Comparison of ENCODE assay signal across 9 cellular contexts in the genomic region with DNA sequence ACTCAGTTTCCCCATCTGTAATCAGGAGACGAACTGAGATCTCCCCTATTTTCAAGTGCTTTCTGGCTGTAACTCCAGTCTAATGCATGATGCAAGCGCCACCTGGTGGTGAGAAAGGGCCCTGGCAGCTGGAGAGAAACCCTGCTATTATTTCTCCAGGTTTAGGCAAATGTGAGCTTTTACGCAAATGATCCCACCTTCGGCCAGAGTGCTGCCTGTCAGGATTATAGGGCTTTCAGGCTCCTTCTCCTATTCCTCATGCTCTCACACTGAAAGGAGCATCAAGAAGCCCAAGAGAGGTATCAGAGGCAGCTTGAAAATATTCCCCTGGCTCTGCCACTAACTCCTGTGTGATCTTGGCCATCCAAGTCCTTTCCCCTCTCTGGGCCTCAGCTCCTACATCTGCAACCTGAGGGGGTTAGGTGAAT.
DNase-seq lines count a peak whose midpoint lies in the region; ATAC-seq and TF ChIP-seq lines count a peak whose summit lies in the region.
"Had no signal": no experiment of that assay in that cellular context is flagged by ENCODE, and none has a peak within 500 bp of the region (broad histone marks: within the 10 kb centered on the region; RNA-seq: fewer than 3 reads in every experiment).

No MANE protein-coding gene starts in this region.

- no peaks in the 10 kb centered on the region for H3K4me1 ChIP-seq in liver (ENCODE audit: control insufficient read depth in 4 of 4, insufficient read depth in 4 of 4, low read length in 3 of 4)

- ATAC-seq in activated CD4-positive, CD25-positive, alpha-beta regulatory T cell treated with anti-CD3 and anti-CD28 coated beads, Interleukin-2, amount 50 U/mL, for 24 hours, result no peak

- no peaks in the 10 kb centered on the region for H3K36me3 ChIP-seq in liver (ENCODE audit: control insufficient read depth in 4 of 4, insufficient read depth in 3 of 4, low read depth in 1 of 4, low read length in 3 of 4)

- TF ChIP-seq CTCF in choroid plexus epithelial cell (conservative IDR thresholded peaks at IDR 0.05; ENCODE audit: low read depth, low read length) (peak; percentile 99), liver (IDR thresholded peaks at IDR 0.05; ENCODE audit: low read depth, low read length, missing input control) (peak; percentile 95)

- no peak overlapping the region for H3K27ac ChIP-seq in liver (ENCODE audit: low read depth in 1 of 2, low read length in 2 of 2)
- H3K27ac ChIP-seq: skin epidermis had no signal

- H3K27me3 ChIP-seq in liver (ENCODE audit: control insufficient read depth in 4 of 4, insufficient read depth in 4 of 4, low read length in 3 of 4), result no peaks in the 10 kb centered on the region

- peak; percentile 21 to 50 (median 37) for DNase-seq in activated CD4-positive, CD25-positive, alpha-beta regulatory T cell (lab: John Stamatoyannopoulos, UW)
- DNase-seq in NCI-H2171 treated with DMSO at 0.1 percent for 48 hours (lab: John Stamatoyannopoulos, UW) (peak; percentile 82), choroid plexus epithelial cell (ENCODE audit: low read depth) (peak; percentile 79), GF-D8 (lab: John Stamatoyannopoulos, UW) (no peak)
- peak; percentile 59 to 61 for DNase-seq in activated CD4-positive, alpha-beta T cell treated with anti-CD3 and anti-CD28 coated beads for 4 hours
- DNase-seq in stimulated activated CD4-positive, alpha-beta T cell treated with anti-CD3 and anti-CD28 coated beads, Interleukin-4, amount 100 ng/mL, for 48 hours (ENCODE audit: low read depth in 2 of 2), result peak; percentile 52 to 71

- H3K4me3 ChIP-seq in choroid plexus epithelial cell (ENCODE audit: low read depth, low read length), result no peak overlapping the region
- H3K4me3 ChIP-seq in liver (ENCODE audit: low read depth in 1 of 3, low read length in 3 of 3), result no peak overlapping the region
- H3K4me3 ChIP-seq: skin epidermis had no signal

- H3K9me3 ChIP-seq in liver (ENCODE audit: control insufficient read depth in 4 of 4, low read length in 3 of 4), result no peaks in the 10 kb centered on the region

- H3K9ac ChIP-seq in liver (ENCODE audit: low read depth in 1 of 2, low read length in 2 of 2), result no peak overlapping the region

- WGBS in liver, result 4% methylated on average over 4 of the region's 4 CpGs

- TF ChIP-seq RAD21 in liver (IDR thresholded peaks at IDR 0.05), result peak; percentile 95 to 97

TF ChIP-seq in liver, 16 proteins besides CTCF, POLR2A, EP300 and RAD21:
- no peak for TF ChIP-seq YY1 (IDR thresholded peaks at IDR 0.05)
- TF ChIP-seq, protein P1, sequence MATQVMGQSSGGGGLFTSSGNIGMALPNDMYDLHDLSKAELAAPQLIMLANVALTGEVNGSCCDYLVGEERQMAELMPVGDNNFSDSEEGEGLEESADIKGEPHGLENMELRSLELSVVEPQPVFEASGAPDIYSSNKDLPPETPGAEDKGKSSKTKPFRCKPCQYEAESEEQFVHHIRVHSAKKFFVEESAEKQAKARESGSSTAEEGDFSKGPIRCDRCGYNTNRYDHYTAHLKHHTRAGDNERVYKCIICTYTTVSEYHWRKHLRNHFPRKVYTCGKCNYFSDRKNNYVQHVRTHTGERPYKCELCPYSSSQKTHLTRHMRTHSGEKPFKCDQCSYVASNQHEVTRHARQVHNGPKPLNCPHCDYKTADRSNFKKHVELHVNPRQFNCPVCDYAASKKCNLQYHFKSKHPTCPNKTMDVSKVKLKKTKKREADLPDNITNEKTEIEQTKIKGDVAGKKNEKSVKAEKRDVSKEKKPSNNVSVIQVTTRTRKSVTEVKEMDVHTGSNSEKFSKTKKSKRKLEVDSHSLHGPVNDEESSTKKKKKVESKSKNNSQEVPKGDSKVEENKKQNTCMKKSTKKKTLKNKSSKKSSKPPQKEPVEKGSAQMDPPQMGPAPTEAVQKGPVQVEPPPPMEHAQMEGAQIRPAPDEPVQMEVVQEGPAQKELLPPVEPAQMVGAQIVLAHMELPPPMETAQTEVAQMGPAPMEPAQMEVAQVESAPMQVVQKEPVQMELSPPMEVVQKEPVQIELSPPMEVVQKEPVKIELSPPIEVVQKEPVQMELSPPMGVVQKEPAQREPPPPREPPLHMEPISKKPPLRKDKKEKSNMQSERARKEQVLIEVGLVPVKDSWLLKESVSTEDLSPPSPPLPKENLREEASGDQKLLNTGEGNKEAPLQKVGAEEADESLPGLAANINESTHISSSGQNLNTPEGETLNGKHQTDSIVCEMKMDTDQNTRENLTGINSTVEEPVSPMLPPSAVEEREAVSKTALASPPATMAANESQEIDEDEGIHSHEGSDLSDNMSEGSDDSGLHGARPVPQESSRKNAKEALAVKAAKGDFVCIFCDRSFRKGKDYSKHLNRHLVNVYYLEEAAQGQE (IDR thresholded peaks at IDR 0.05), result no peak
- TF ChIP-seq JUND (IDR thresholded peaks at IDR 0.05), result no peak
- TF ChIP-seq NR2F2 (IDR thresholded peaks at IDR 0.05), result no peak
- no peak for TF ChIP-seq GABPA (IDR thresholded peaks at IDR 0.05 in 1 of 2, conservative IDR thresholded peaks at IDR 0.05 in 1 of 2)
- no peak for TF ChIP-seq SP1 (IDR thresholded peaks at IDR 0.05)
- no peak for TF ChIP-seq EGR1 (IDR thresholded peaks at IDR 0.05; ENCODE audit: low read depth in 2 of 2)
- TF ChIP-seq TAF1 (conservative IDR thresholded peaks at IDR 0.05), result no peak
- no peak for TF ChIP-seq HNF4A (conservative IDR thresholded peaks at IDR 0.05)
- TF ChIP-seq FOXA2 (IDR thresholded peaks at IDR 0.05), result no peak
- no peak for TF ChIP-seq RXRA (IDR thresholded peaks at IDR 0.05)
- TF ChIP-seq, protein P2, sequence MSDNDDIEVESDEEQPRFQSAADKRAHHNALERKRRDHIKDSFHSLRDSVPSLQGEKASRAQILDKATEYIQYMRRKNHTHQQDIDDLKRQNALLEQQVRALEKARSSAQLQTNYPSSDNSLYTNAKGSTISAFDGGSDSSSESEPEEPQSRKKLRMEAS (IDR thresholded peaks at IDR 0.05), result no peak
- no peak for TF ChIP-seq FOXA1 (IDR thresholded peaks at IDR 0.05)
- TF ChIP-seq, protein P3, sequence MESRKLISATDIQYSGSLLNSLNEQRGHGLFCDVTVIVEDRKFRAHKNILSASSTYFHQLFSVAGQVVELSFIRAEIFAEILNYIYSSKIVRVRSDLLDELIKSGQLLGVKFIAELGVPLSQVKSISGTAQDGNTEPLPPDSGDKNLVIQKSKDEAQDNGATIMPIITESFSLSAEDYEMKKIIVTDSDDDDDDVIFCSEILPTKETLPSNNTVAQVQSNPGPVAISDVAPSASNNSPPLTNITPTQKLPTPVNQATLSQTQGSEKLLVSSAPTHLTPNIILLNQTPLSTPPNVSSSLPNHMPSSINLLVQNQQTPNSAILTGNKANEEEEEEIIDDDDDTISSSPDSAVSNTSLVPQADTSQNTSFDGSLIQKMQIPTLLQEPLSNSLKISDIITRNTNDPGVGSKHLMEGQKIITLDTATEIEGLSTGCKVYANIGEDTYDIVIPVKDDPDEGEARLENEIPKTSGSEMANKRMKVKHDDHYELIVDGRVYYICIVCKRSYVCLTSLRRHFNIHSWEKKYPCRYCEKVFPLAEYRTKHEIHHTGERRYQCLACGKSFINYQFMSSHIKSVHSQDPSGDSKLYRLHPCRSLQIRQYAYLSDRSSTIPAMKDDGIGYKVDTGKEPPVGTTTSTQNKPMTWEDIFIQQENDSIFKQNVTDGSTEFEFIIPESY (IDR thresholded peaks at IDR 0.05), result no peak
- TF ChIP-seq, protein P4, sequence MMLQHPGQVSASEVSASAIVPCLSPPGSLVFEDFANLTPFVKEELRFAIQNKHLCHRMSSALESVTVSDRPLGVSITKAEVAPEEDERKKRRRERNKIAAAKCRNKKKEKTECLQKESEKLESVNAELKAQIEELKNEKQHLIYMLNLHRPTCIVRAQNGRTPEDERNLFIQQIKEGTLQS (IDR thresholded peaks at IDR 0.05), result no peak
- TF ChIP-seq HNF4G (IDR thresholded peaks at IDR 0.05), result no peak
